32 cellular contexts compared by ENCODE assay signal in genomic region chr3:30924763-30925162, GRCh38. TPM values are rescaled to one million over a fixed set of nuclear protein-coding genes. Genes with fewer than 3 reads are reported as not detected.
A peak's percentile ranks its signal among the peaks of the same experiment; 100 is the strongest.
DNase-seq lines count a peak whose midpoint lies in the region; ATAC-seq and TF ChIP-seq lines count a peak whose summit lies in the region.
"Had no signal": no experiment of that assay in that cellular context is flagged by ENCODE, and none has a peak within 500 bp of the region (broad histone marks: within the 10 kb centered on the region; RNA-seq: fewer than 3 reads in every experiment).

No MANE protein-coding gene starts in this region.

- H3K9me3 ChIP-seq in thoracic aorta: no peaks in the 10 kb centered on the region
- no peaks in the 10 kb centered on the region for H3K9me3 ChIP-seq in naive thymus-derived CD4-positive, alpha-beta T cell (ENCODE audit: control insufficient read depth in 2 of 3, low read length in 3 of 3)
- H3K9me3 ChIP-seq: right atrium auricular region had no signal

- peaks cover 0 to 7% (median 0%) of the 10 kb centered on the region in 5 donors for H3K36me3 Mint-ChIP-seq in naive thymus-derived CD4-positive, alpha-beta T cell

- peak; percentile 94 for ATAC-seq in thoracic aorta (ENCODE audit: insufficient number of reproducible peaks, low FRiP score, low read depth)
- ATAC-seq in naive thymus-derived CD4-positive, alpha-beta T cell: no peak
- ATAC-seq: HCT116, left lobe of liver had no signal

- DNase-seq in HS-27A (ENCODE audit: low read depth) (peak; percentile 52), cardiac fibroblast (ENCODE audit: low read depth in 2 of 2) (peak; percentile 11 to 57), fibroblast of villous mesenchyme (ENCODE audit: low read depth) (peak; percentile 5), thoracic aorta (ENCODE audit: low spot score) (no peak), A172 (ENCODE audit: low spot score) (no peak), NCI-H2029 treated with DMSO at 0.1 percent for 48 hours (lab: John Stamatoyannopoulos, UW) (no peak)
- no peak for DNase-seq in naive thymus-derived CD4-positive, alpha-beta T cell
- DNase-seq: activated CD4-positive, alpha-beta memory T cell treated with anti-CD3 and anti-CD28 coated beads, Interleukin-2, amount 10 ng/mL, durations not matched to agents 7 days and 5 days; activated CD4-positive, alpha-beta T cell treated with anti-CD3 and anti-CD28 coated beads for 1 hour; activated CD8-positive, alpha-beta memory T cell treated with anti-CD3 and anti-CD28 coated beads, Interleukin-2, amount 50 U/mL, for 4 hours; activated naive CD4-positive, alpha-beta T cell treated with anti-CD3 and anti-CD28 coated beads for 36 hours; amygdala; C1 segment of cervical spinal cord; caudate nucleus; dermis blood vessel endothelial cell; endodermal cell; mesenchymal stem cell; NCI-H1092; NCI-H1694 treated with DMSO at 0.1 percent for 48 hours; NCI-H82; posterior cingulate gyrus; spleen; stimulated activated CD4-positive, alpha-beta T cell treated with anti-CD3 and anti-CD28 coated beads, Interleukin-2, amount 100 ng/mL, for 24 hours; stomach had no signal

- peaks cover 13 to 35% of the 10 kb centered on the region in 2 donors for H3K4me1 ChIP-seq in thoracic aorta (ENCODE audit: control insufficient read depth in 1 of 2, low read depth in 2 of 2)
- H3K4me1 ChIP-seq in naive thymus-derived CD4-positive, alpha-beta T cell (ENCODE audit: control insufficient read depth in 2 of 2, insufficient read depth in 2 of 2, low read length in 2 of 2): no peaks in the 10 kb centered on the region
- H3K4me1 ChIP-seq: right atrium auricular region, spleen, stomach, tibial nerve had no signal

- peak overlapping the region; percentile 87 to 90 for H3K27ac ChIP-seq in thoracic aorta
- H3K27ac ChIP-seq in naive thymus-derived CD4-positive, alpha-beta T cell (ENCODE audit: low read depth, low read length): no peak overlapping the region
- H3K27ac ChIP-seq: right atrium auricular region, spleen, stomach had no signal

- POLR2A ChIA-PET in naive thymus-derived CD4-positive, alpha-beta T cell (lab: Charles Lee): no interaction called here

- H3K4me3 ChIP-seq in cardiac fibroblast (replicated peaks in 1 of 2; ENCODE audit: low read depth in 2 of 2, low read length in 2 of 2) (no peak overlapping the region), fibroblast of villous mesenchyme (ENCODE audit: low read depth, low read length) (no peak overlapping the region), thoracic aorta (no peak overlapping the region)
- H3K4me3 ChIP-seq in naive thymus-derived CD4-positive, alpha-beta T cell (ENCODE audit: low read length): no peak overlapping the region
- H3K4me3 ChIP-seq: right atrium auricular region, spleen, stomach, tibial nerve had no signal

- intact Hi-C loops in naive thymus-derived CD4-positive, alpha-beta T cell (cut with micrococcal nuclease): no loop called here

- TF ChIP-seq CTCF in cardiac fibroblast (IDR thresholded peaks at IDR 0.05; ENCODE audit: low read depth, low read length): no peak
- TF ChIP-seq CTCF in fibroblast of villous mesenchyme (IDR thresholded peaks at IDR 0.05; ENCODE audit: insufficient read depth, low read depth, low read length): no peak
- no peak for TF ChIP-seq CTCF in thoracic aorta (IDR thresholded peaks at IDR 0.05)

- H3K36me3 ChIP-seq in thoracic aorta: no peaks in the 10 kb centered on the region
- H3K36me3 ChIP-seq in naive thymus-derived CD4-positive, alpha-beta T cell (ENCODE audit: control insufficient read depth in 2 of 3, insufficient read depth in 3 of 3, low read length in 3 of 3): no peaks in the 10 kb centered on the region
- H3K36me3 ChIP-seq: right atrium auricular region, spleen, stomach, tibial nerve had no signal

- H3K4me1 Mint-ChIP-seq in naive thymus-derived CD4-positive, alpha-beta T cell: peaks cover 0 to 2% (median 0%) of the 10 kb centered on the region in 7 donors
- H3K4me1 Mint-ChIP-seq: endodermal cell had no signal

- H3K27me3 ChIP-seq in thoracic aorta (replicated peaks; ENCODE audit: insufficient read depth): no peaks in the 10 kb centered on the region
- no peaks in the 10 kb centered on the region for H3K27me3 ChIP-seq in naive thymus-derived CD4-positive, alpha-beta T cell (ENCODE audit: control insufficient read depth in 2 of 2, insufficient read depth in 2 of 2, low read length in 2 of 2)
- H3K27me3 ChIP-seq: right atrium auricular region, spleen, stomach, tibial nerve had no signal

- no peak overlapping the region for H3K27ac Mint-ChIP-seq in naive thymus-derived CD4-positive, alpha-beta T cell
- H3K27ac Mint-ChIP-seq: activated CD4-positive, alpha-beta memory T cell treated with anti-CD3 and anti-CD28 coated beads, Interleukin-2, amount 10 ng/mL, durations not matched to agents 7 days and 5 days; activated naive CD4-positive, alpha-beta T cell treated with anti-CD3 and anti-CD28 coated beads for 36 hours; activated T-helper 1 cell treated with anti-CD3 and anti-CD28 coated beads, Interleukin-12 subunit alpha, Interleukin-12 subunit beta, Interleukin-2, Interleukin-4 antibody, amounts not matched to agents 30 ng/mL and 10 ng/mL and 1 ng/mL, durations not matched to agents 14 hours and 24 hours and 36 hours; endodermal cell; T-helper 2 cell treated with Interferon-gamma antibody and Interleukin-4, amounts not matched to agents 5 μg/mL and 100 μg/mL, for 36 hours had no signal

- peaks cover 0 to 18% (median 0%) of the 10 kb centered on the region in 11 donors for H3K9me3 Mint-ChIP-seq in naive thymus-derived CD4-positive, alpha-beta T cell
- H3K9me3 Mint-ChIP-seq: activated CD4-positive, alpha-beta memory T cell treated with anti-CD3 and anti-CD28 coated beads, Interleukin-2, amount 10 ng/mL, durations not matched to agents 7 days and 5 days; T-helper 2 cell treated with Interferon-gamma antibody and Interleukin-4, amounts not matched to agents 5 μg/mL and 100 μg/mL, for 36 hours had no signal

- H3K27me3 Mint-ChIP-seq in naive thymus-derived CD4-positive, alpha-beta T cell: peaks cover 0 to 18% (median 0%) of the 10 kb centered on the region in 5 donors
- H3K27me3 Mint-ChIP-seq: activated CD4-positive, alpha-beta memory T cell treated with anti-CD3 and anti-CD28 coated beads, Interleukin-2, amount 10 ng/mL, durations not matched to agents 7 days and 5 days had no signal

- CTCF ChIA-PET in naive thymus-derived CD4-positive, alpha-beta T cell (lab: Charles Lee): no interaction called here

- no peak overlapping the region for H3K4me3 Mint-ChIP-seq in naive thymus-derived CD4-positive, alpha-beta T cell
- H3K4me3 Mint-ChIP-seq: activated CD4-positive, alpha-beta memory T cell treated with anti-CD3 and anti-CD28 coated beads, Interleukin-2, amount 10 ng/mL, durations not matched to agents 7 days and 5 days; activated naive CD4-positive, alpha-beta T cell treated with anti-CD3 and anti-CD28 coated beads for 36 hours; activated T-helper 1 cell treated with anti-CD3 and anti-CD28 coated beads, Interleukin-12 subunit alpha, Interleukin-12 subunit beta, Interleukin-2, Interleukin-4 antibody, amounts not matched to agents 30 ng/mL and 10 ng/mL and 1 ng/mL, durations not matched to agents 14 hours and 24 hours and 36 hours; endodermal cell; T-helper 2 cell treated with Interferon-gamma antibody and Interleukin-4, amounts not matched to agents 5 μg/mL and 100 μg/mL, for 36 hours had no signal

RNA-seq across cellular contexts. Expression of gene GADL1, which starts 30.3 kb away (rescaled TPM):
- total RNA-seq in fibroblast of villous mesenchyme (not detected in 2 replicates), thoracic aorta (1 to 10 TPM in 1 of 2 donors, under 1 TPM in 1; 0.27 to 1.1 TPM)
- 0.02 TPM in 1 of 2 replicates, not detected in the other for total RNA-seq in A172 (2014; rRNA removed; shearing (Covaris generic))
- not detected for total RNA-seq in naive thymus-derived CD4-positive, alpha-beta T cell
- not detected for polyA plus RNA-seq in naive thymus-derived CD4-positive, alpha-beta T cell
- total RNA-seq: activated CD4-positive, alpha-beta memory T cell treated with anti-CD3 and anti-CD28 coated beads, Interleukin-2, amount 10 ng/mL, durations not matched to agents 7 days and 5 days; activated naive CD4-positive, alpha-beta T cell treated with anti-CD3 and anti-CD28 coated beads for 36 hours; activated T-helper 1 cell treated with anti-CD3 and anti-CD28 coated beads, Interleukin-12 subunit alpha, Interleukin-12 subunit beta, Interleukin-2, Interleukin-4 antibody, amounts not matched to agents 30 ng/mL and 10 ng/mL and 1 ng/mL, durations not matched to agents 14 hours and 24 hours and 36 hours; dermis blood vessel endothelial cell; left lobe of liver; NCI-H460; right atrium auricular region; RPMI7951; tibial nerve had no signal

Comparison
In these comparisons a context has a peak if more than half of its experiments do, and no peak if none do; other contexts are left out.
1. DNase-seq: peak in HS-27A (single experiment), cardiac fibroblast (2 of 2) and fibroblast of villous mesenchyme (single experiment); none in thoracic aorta (single experiment), A172 (single experiment), NCI-H2029 treated with DMSO at 0.1 percent for 48 hours (single experiment) and naive thymus-derived CD4-positive, alpha-beta T cell (0 of 9).